22 cellular contexts compared by ENCODE assay signal in genomic region chr3:157718835-157719234, GRCh38.
DNase-seq lines count a peak whose midpoint lies in the region; ATAC-seq and TF ChIP-seq lines count a peak whose summit lies in the region.
"Had no signal": no experiment of that assay in that cellular context is flagged by ENCODE, and none has a peak within 500 bp of the region (broad histone marks: within the 10 kb centered on the region; RNA-seq: fewer than 3 reads in every experiment).

No MANE protein-coding gene starts in this region.

- no CpG with 5 or more reads among the region's 4 CpGs for WGBS in mesendoderm (ENCODE audit: extremely low coverage, insufficient coverage, low lambda C conversion rate)
- WGBS in tibial nerve, 2 donors: 54 to 58% methylated on average over 4 of the region's 4 CpGs

- peak; percentile 84 for DNase-seq in Jurkat, Clone E6-1 (ENCODE audit: low read depth, low spot score)
- peak; percentile 21 for DNase-seq in OCI-M1 (lab: John Stamatoyannopoulos, UW)
- peak; percentile 22 to 70 for DNase-seq in erythroblast (lab: John Stamatoyannopoulos, UW)
- peak; percentile 7 for DNase-seq in mesendoderm
- DNase-seq in PC-3: no peak
- DNase-seq in tibial nerve (ENCODE audit: low spot score in 2 of 2): no peak
- DNase-seq: 8988T; ACHN; AML-193; BE2C; CD4-positive, alpha-beta T cell; CD8-positive, alpha-beta memory T cell; DMS 273 treated with DMSO at 0.1 percent for 48 hours; DMS79; GF-D8; HFFc6 had no signal

- H3K79me2 ChIP-seq in mesendoderm (ENCODE audit: control insufficient read depth, insufficient read depth, low read length) (no peaks in the 10 kb centered on the region), PC-3 (ENCODE audit: low read length) (no peaks in the 10 kb centered on the region)

- no peak overlapping the region for H2AK5ac ChIP-seq in mesendoderm (ENCODE audit: low read length)

- H3K4me2 ChIP-seq in mesendoderm (ENCODE audit: low read length) (no peak overlapping the region), PC-3 (ENCODE audit: low read length) (no peak overlapping the region)
- H3K4me2 ChIP-seq: A549; BLaER1 treated with 17β-estradiol and CSF1 and Interleukin-3, amounts not matched to agents 10 nM and 100 nM; GM23338 had no signal

- CTCF ChIA-PET in PC-3 (lab: Charles Lee): no interaction called here

- no peaks in the 10 kb centered on the region for H3F3A ChIP-seq in PC-3 (ENCODE audit: low read length, unreplicated experiment)

- H4K20me1 ChIP-seq in PC-3 (ENCODE audit: low read length): no peaks in the 10 kb centered on the region
- H4K20me1 ChIP-seq: BLaER1 treated with 17β-estradiol and CSF1 and Interleukin-3, amounts not matched to agents 10 nM and 100 nM had no signal

- no peak overlapping the region for H3K23ac ChIP-seq in mesendoderm (ENCODE audit: low read length)

- H2BK5ac ChIP-seq in mesendoderm (ENCODE audit: low read length): no peak overlapping the region

- no peaks in the 10 kb centered on the region for H3K79me1 ChIP-seq in mesendoderm (ENCODE audit: low read length)

- H2BK120ac ChIP-seq in mesendoderm (ENCODE audit: low read depth, low read length): no peak overlapping the region

- no peak overlapping the region for H3K56ac ChIP-seq in mesendoderm (ENCODE audit: low read length)

- TF ChIP-seq CTCF in PC-3 (conservative IDR thresholded peaks at IDR 0.05; ENCODE audit: low read depth, low read length) (no peak), tibial nerve (IDR thresholded peaks at IDR 0.05) (no peak)

- no peak overlapping the region for H3K4ac ChIP-seq in mesendoderm (ENCODE audit: low read depth, low read length)

- H4K8ac ChIP-seq in mesendoderm (ENCODE audit: low read depth, low read length): no peak overlapping the region

- H3K36me3 ChIP-seq in mesendoderm (ENCODE audit: control insufficient read depth, insufficient read depth, low read length) (no peaks in the 10 kb centered on the region), PC-3 (ENCODE audit: low read depth, low read length) (no peaks in the 10 kb centered on the region), tibial nerve (no peaks in the 10 kb centered on the region)
- H3K36me3 ChIP-seq: BE2C; BLaER1 treated with 17β-estradiol and CSF1 and Interleukin-3, amounts not matched to agents 10 nM and 100 nM; HAP-1 had no signal

- no peak overlapping the region for H4K5ac ChIP-seq in mesendoderm (ENCODE audit: low read length)

- no peak for TF ChIP-seq EP300 in tibial nerve (IDR thresholded peaks at IDR 0.05)

- H3K4me1 ChIP-seq in mesendoderm (ENCODE audit: control insufficient read depth, low read depth, low read length) (no peaks in the 10 kb centered on the region), PC-3 (ENCODE audit: insufficient read depth, low read length) (no peaks in the 10 kb centered on the region), tibial nerve (no peaks in the 10 kb centered on the region)
- H3K4me1 ChIP-seq: A549; BE2C; BLaER1 treated with 17β-estradiol and CSF1 and Interleukin-3, amounts not matched to agents 10 nM and 100 nM; HAP-1 had no signal

- no peak overlapping the region for H3K4me3 ChIP-seq in Jurkat, Clone E6-1 (ENCODE audit: low read length)
- H3K4me3 ChIP-seq in mesendoderm (ENCODE audit: low read length) (no peak overlapping the region), PC-3 (ENCODE audit: low read length) (no peak overlapping the region), tibial nerve (no peak overlapping the region)
- H3K4me3 ChIP-seq: A549; BLaER1 treated with 17β-estradiol and CSF1 and Interleukin-3, amounts not matched to agents 10 nM and 100 nM; GM23338; HAP-1 had no signal

- H3K27me3 ChIP-seq in mesendoderm (ENCODE audit: insufficient read depth, low read length, poor library complexity) (no peaks in the 10 kb centered on the region), PC-3 (ENCODE audit: low read length) (no peaks in the 10 kb centered on the region), tibial nerve (no peaks in the 10 kb centered on the region)
- H3K27me3 ChIP-seq: BE2C; BLaER1 treated with 17β-estradiol and CSF1 and Interleukin-3, amounts not matched to agents 10 nM and 100 nM had no signal

- no peak overlapping the region for H3K18ac ChIP-seq in mesendoderm (ENCODE audit: low read length)

- BruUV-seq in PC-3 (replicated peaks; lab: Mats Ljungman, UMichigan): no TSS peak

- no peaks in the 10 kb centered on the region for H3K9me2 ChIP-seq in PC-3 (replicated peaks; ENCODE audit: low read length)

- POLR2A ChIA-PET in PC-3 (lab: Charles Lee; ENCODE audit: unreplicated experiment): no interaction called here

- intact Hi-C loops in PC-3 (cut with micrococcal nuclease): no loop called here

- 0 out of 2 replicates have a peak, but pooled peaks cover 4% of the 10 kb centered on the region for H3K9me3 ChIP-seq in PC-3 (ENCODE audit: low read length)
- peaks cover 0 to 34% (median 8%) of the 10 kb centered on the region in 4 donors for H3K9me3 ChIP-seq in tibial nerve
- H3K9me3 ChIP-seq: BE2C, HAP-1 had no signal

- no peak overlapping the region for H2AFZ ChIP-seq in PC-3 (ENCODE audit: low read length)
- H2AFZ ChIP-seq: GM23338 had no signal

- H3K9ac ChIP-seq in mesendoderm (ENCODE audit: low read length) (no peak overlapping the region), PC-3 (ENCODE audit: low read length) (no peak overlapping the region)
- H3K9ac ChIP-seq: BLaER1 treated with 17β-estradiol and CSF1 and Interleukin-3, amounts not matched to agents 10 nM and 100 nM had no signal

- H2BK15ac ChIP-seq in mesendoderm (replicated peaks; ENCODE audit: low read depth): no peak overlapping the region

- no peak for ATAC-seq in PC-3
- no peak for ATAC-seq in HG02610 (IDR thresholded peaks at IDR 0.05; ENCODE audit: unreplicated experiment)
- ATAC-seq in HG03460 (IDR thresholded peaks at IDR 0.05; ENCODE audit: unreplicated experiment): no peak
- ATAC-seq: A549, GM23338 had no signal

- TF ChIP-seq POLR2A in erythroblast (IDR thresholded peaks at IDR 0.05; ENCODE audit: low read length) (no peak), tibial nerve (IDR thresholded peaks at IDR 0.05) (no peak)

- no peak overlapping the region for H3K27ac ChIP-seq in mesendoderm (ENCODE audit: low read depth, low read length)
- H3K27ac ChIP-seq in PC-3 (ENCODE audit: low read length): no peak overlapping the region
- H3K27ac ChIP-seq in tibial nerve: no peak overlapping the region
- H3K27ac ChIP-seq: A549; BLaER1 treated with 17β-estradiol and CSF1 and Interleukin-3, amounts not matched to agents 10 nM and 100 nM had no signal

Comparison
In these comparisons a context has a peak if more than half of its experiments do, and no peak if none do; other contexts are left out.
1. DNase-seq: peak in Jurkat, Clone E6-1 (single experiment), OCI-M1 (single experiment), erythroblast (2 of 2) and mesendoderm (single experiment); none in PC-3 (single experiment) and tibial nerve (0 of 2).